17 cellular contexts compared by ENCODE assay signal in genomic region chr17:70865993-70866804, GRCh38.
"Had no signal": no experiment of that assay in that cellular context is flagged by ENCODE, and none has a peak within 500 bp of the region (broad histone marks: within the 10 kb centered on the region; RNA-seq: fewer than 3 reads in every experiment).

No MANE protein-coding gene starts in this region.

- H3K27me3 ChIP-seq: colonic mucosa, hepatocyte, neutrophil, ovary, right atrium auricular region had no signal

- H3K4me1 ChIP-seq: colonic mucosa, right atrium auricular region had no signal

- H3K4me1 Mint-ChIP-seq: naive thymus-derived CD4-positive, alpha-beta T cell had no signal

- H3K9me3 ChIP-seq: colonic mucosa, neutrophil, ovary, right atrium auricular region had no signal

- DNase-seq: cerebellar nuclear complex; colonic mucosa; dermis blood vessel endothelial cell; erythroblast; head of caudate nucleus; kidney; left cardiac atrium; mesendoderm; naive thymus-derived CD4-positive, alpha-beta T cell; ovary; stimulated activated CD4-positive, alpha-beta T cell treated with anti-CD3 and anti-CD28 coated beads, Interleukin-2, amount 100 ng/mL, for 48 hours; stimulated activated naive CD4-positive, alpha-beta T cell treated with Interleukin-2 at 50 U/mL for 16 hours; trophoblast cell had no signal

- H3K36me3 ChIP-seq: colonic mucosa, neutrophil, ovary, right atrium auricular region had no signal

- H3K27ac Mint-ChIP-seq: naive thymus-derived CD4-positive, alpha-beta T cell had no signal

- H3K4me3 Mint-ChIP-seq: naive thymus-derived CD4-positive, alpha-beta T cell had no signal

- H3K27ac ChIP-seq: colonic mucosa, hepatocyte, neutrophil, ovary, right atrium auricular region had no signal

- ATAC-seq: left cardiac atrium; naive thymus-derived CD4-positive, alpha-beta T cell had no signal

- H3K4me3 ChIP-seq: colonic mucosa, hepatocyte, ovary, right atrium auricular region, smooth muscle cell had no signal
